In genomic region chr19:18701250-18701608, GRCh38 we compare ENCODE assay signal across 8 cellular contexts. TPM values are rescaled to one million over a fixed set of nuclear protein-coding genes. Genes with fewer than 3 reads are reported as not detected.
DNase-seq lines count a peak whose midpoint lies in the region; ATAC-seq and TF ChIP-seq lines count a peak whose summit lies in the region.

No MANE protein-coding gene starts in this region.

- no peak for ATAC-seq in HG03469 (IDR thresholded peaks at IDR 0.05; ENCODE audit: unreplicated experiment)

- TF ChIP-seq CTCF in VCaP (conservative IDR thresholded peaks at IDR 0.05), result no peak

- POLR2A ChIA-PET in HEK293T (lab: Yijun Ruan, JAX), result no interaction called here

- no peaks in the 10 kb centered on the region for H3K9me3 Mint-ChIP-seq in immature natural killer cell

- H3K27me3 Mint-ChIP-seq in immature natural killer cell (ENCODE audit: low read depth in 3 of 3), result peaks cover 0 to 2% (median 2%) of the 10 kb centered on the region in 3 donors

- peaks cover 26 to 28% of the 10 kb centered on the region in 2 donors for H3K4me1 Mint-ChIP-seq in immature natural killer cell

- peak overlapping the region; percentile 60 to 87 (median 82) for H3K27ac Mint-ChIP-seq in immature natural killer cell

- CTCF ChIA-PET in HEK293T (lab: Yijun Ruan, JAX), result no interaction called here

- H3K4me3 Mint-ChIP-seq in immature natural killer cell, result peak overlapping the region; percentile 80 to 90 (median 89)

- DNase-seq in COR-L47 (lab: John Stamatoyannopoulos, UW) (peak; percentile 67), HEK293T (ENCODE audit: extremely low spot score) (no peak), immature natural killer cell (no peak), dedifferentiated amniotic fluid mesenchymal stem cell (ENCODE audit: extremely low spot score) (no peak), LoVo (ENCODE audit: low spot score) (no peak), kidney tubule cell (ENCODE audit: low spot score) (no peak)

- no peaks in the 10 kb centered on the region for H3K36me3 Mint-ChIP-seq in immature natural killer cell

- H3K27ac ChIP-seq in VCaP, result peak overlapping the region; percentile 82

TF ChIP-seq in HEK293T, 16 proteins besides CTCF, POLR2A, EP300 and RAD21:
- no peak for TF ChIP-seq BHLHE40 (IDR thresholded peaks at IDR 0.05; ENCODE audit: borderline replicate concordance)
- 0 out of 2 replicates have a peak, but pooled peaks have one; percentile 20 for TF ChIP-seq L3MBTL2 (conservative IDR thresholded peaks at IDR 0.05)

RNA-seq across cellular contexts. Expression of gene CRTC1, which starts 17.7 kb away (rescaled TPM):
- 1 to 10 TPM in 1 of 3 donors, under 1 TPM in 2; 0.50 to 1.1 (median 0.85) TPM for polyA plus RNA-seq in immature natural killer cell
